In the genomic region with DNA sequence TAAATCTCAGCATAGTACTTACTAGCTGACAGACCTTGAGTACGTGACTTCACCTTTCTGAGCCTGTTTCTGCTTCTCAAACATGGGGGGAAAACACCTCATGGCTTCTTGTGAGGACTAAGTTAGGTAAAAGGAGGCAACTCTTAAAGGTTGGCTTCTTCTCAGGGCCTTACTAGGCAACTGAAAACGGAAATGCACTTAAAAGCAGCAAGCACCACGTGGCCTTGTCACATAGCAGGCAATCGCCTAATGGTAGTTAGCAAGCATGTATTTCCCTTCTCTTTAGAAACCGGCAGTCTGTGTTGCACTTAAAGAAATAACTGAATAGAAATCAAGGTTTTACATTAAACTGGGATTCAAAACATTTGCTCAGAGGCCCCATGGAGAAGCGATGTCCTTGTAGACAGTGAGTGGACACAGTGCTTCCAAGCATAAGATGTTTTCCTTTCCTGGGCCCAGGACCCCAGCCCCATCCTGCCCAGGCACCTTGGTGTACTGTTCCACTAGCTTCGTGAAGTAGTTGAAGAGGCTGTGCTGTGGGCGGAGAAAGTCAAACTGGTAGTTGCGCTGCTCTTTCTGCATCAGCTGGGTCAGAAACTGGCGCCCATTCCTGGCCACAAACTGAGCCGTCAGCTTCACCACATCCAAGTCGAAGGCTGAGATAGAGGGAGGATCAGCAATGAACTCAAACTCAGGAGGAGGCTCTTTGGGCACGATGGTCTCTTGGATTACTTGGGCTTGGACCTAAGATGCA, we compare ENCODE assay signal across 22 cellular contexts. TPM values are rescaled to one million over a fixed set of nuclear protein-coding genes. Genes with fewer than 3 reads are reported as not detected.
DNase-seq lines count a peak whose midpoint lies in the region; ATAC-seq and TF ChIP-seq lines count a peak whose summit lies in the region.
"Had no signal": no experiment of that assay in that cellular context is flagged by ENCODE, and none has a peak within 500 bp of the region (broad histone marks: within the 10 kb centered on the region; RNA-seq: fewer than 3 reads in every experiment).

No MANE protein-coding gene starts in this region.

- H3K36me3 Mint-ChIP-seq in MCF 10A (ENCODE audit: insufficient read depth, unreplicated experiment): peaks cover 86% of the 10 kb centered on the region
- peaks cover 29 to 58% of the 10 kb centered on the region in 2 donors for H3K36me3 Mint-ChIP-seq in activated naive CD4-positive, alpha-beta T cell treated with anti-CD3 and anti-CD28 coated beads, Interleukin-2, amount 50 U/mL, for 72 hours
- H3K36me3 Mint-ChIP-seq: natural killer cell had no signal

- H3K4me1 ChIP-seq in mammary epithelial cell (ENCODE audit: insufficient read depth, low read length): no peaks in the 10 kb centered on the region

- no peaks in the 10 kb centered on the region for H3K4me1 Mint-ChIP-seq in MCF 10A (ENCODE audit: insufficient read depth, unreplicated experiment)
- H3K4me1 Mint-ChIP-seq: mesothelial cell of epicardium had no signal

- H3K27me3 Mint-ChIP-seq in MCF 10A (ENCODE audit: insufficient read depth, unreplicated experiment): no peaks in the 10 kb centered on the region
- H3K27me3 Mint-ChIP-seq: stimulated activated naive B cell treated with anti-CD40 and anti-IgM and Interleukin-4, amounts not matched to agents 10 μg/mL and 1 μg/mL and 100 μg/mL, for 72 hours had no signal

- no peak overlapping the region for H3K4me2 ChIP-seq in mammary epithelial cell (ENCODE audit: insufficient read depth, low read depth, low read length)

- POLR2A ChIA-PET in MCF 10A (lab: Yijun Ruan, JAX): interaction anchor here (0.6 to 1.0 kb wide), 2 partner anchors 10 to 14 kb away, joined by 3 to 4 read pairs; no protein-coding TSS in a partner anchor

- no peak overlapping the region for H3K27ac Mint-ChIP-seq in MCF 10A (ENCODE audit: low read depth, unreplicated experiment)
- peak overlapping the region; percentile 7 to 20 for H3K27ac Mint-ChIP-seq in activated naive CD4-positive, alpha-beta T cell treated with anti-CD3 and anti-CD28 coated beads, Interleukin-2, amount 50 U/mL, for 72 hours
- H3K27ac Mint-ChIP-seq: mesothelial cell of epicardium; natural killer cell; stimulated activated naive B cell treated with anti-CD40 and anti-IgM and Interleukin-4, amounts not matched to agents 10 μg/mL and 1 μg/mL and 100 μg/mL, for 72 hours had no signal

- BruUV-seq in mammary epithelial cell (replicated peaks; lab: Mats Ljungman, UMichigan): TSS peak; percentile 5
- no TSS peak for BruUV-seq in MCF 10A (replicated peaks; lab: Mats Ljungman, UMichigan)

- CTCF ChIA-PET in mammary epithelial cell (lab: Charles Lee; ENCODE audit: low non-redundant PET): no interaction called here
- CTCF ChIA-PET in MCF 10A (lab: Yijun Ruan, JAX): interaction anchor here (0.6 to 1.1 kb wide), 3 partner anchors 11 to 255 kb away, joined by 3 to 4 read pairs (median 3); no protein-coding TSS in a partner anchor

- no peak overlapping the region for H3K4me3 Mint-ChIP-seq in MCF 10A (ENCODE audit: unreplicated experiment)
- H3K4me3 Mint-ChIP-seq: mesothelial cell of epicardium; natural killer cell; stimulated activated naive B cell treated with anti-CD40 and anti-IgM and Interleukin-4, amounts not matched to agents 10 μg/mL and 1 μg/mL and 100 μg/mL, for 72 hours had no signal

- H2AFZ ChIP-seq in mammary epithelial cell (ENCODE audit: low read depth, low read length): no peak overlapping the region

- 92% methylated on average over 12 of the region's 13 CpGs for WGBS in mammary epithelial cell (ENCODE audit: low coverage, missing lambda C conversion rate)

- no peaks in the 10 kb centered on the region for H3K9me3 Mint-ChIP-seq in MCF 10A (ENCODE audit: unreplicated experiment)
- no peaks in the 10 kb centered on the region for H3K9me3 Mint-ChIP-seq in activated naive CD4-positive, alpha-beta T cell treated with anti-CD3 and anti-CD28 coated beads, Interleukin-2, amount 50 U/mL, for 72 hours
- H3K9me3 Mint-ChIP-seq: mesothelial cell of epicardium; natural killer cell; stimulated activated naive B cell treated with anti-CD40 and anti-IgM and Interleukin-4, amounts not matched to agents 10 μg/mL and 1 μg/mL and 100 μg/mL, for 72 hours had no signal

- H3K27ac ChIP-seq in mammary epithelial cell (ENCODE audit: insufficient read depth, low read depth, low read length): no peak overlapping the region
- H3K27ac ChIP-seq: left ventricle myocardium inferior, tibial artery had no signal

- dilution Hi-C loops in mammary epithelial cell (cut with HindIII; ENCODE audit: low sequenced_read_pairs): no loop called here

- peak; percentile 44 to 50 for ATAC-seq in activated naive CD4-positive, alpha-beta T cell treated with anti-CD3 and anti-CD28 coated beads, Interleukin-2, amount 50 U/mL, for 72 hours
- ATAC-seq: esophagus mucosa; natural killer cell; stimulated activated naive B cell treated with anti-CD40 and anti-IgM and Interleukin-4, amounts not matched to agents 10 μg/mL and 1 μg/mL and 100 μg/mL, for 72 hours had no signal

- peaks cover 34% of the 10 kb centered on the region for H3K79me2 ChIP-seq in mammary epithelial cell (ENCODE audit: insufficient read depth, low read length)

- no peaks in the 10 kb centered on the region for H3K9me3 ChIP-seq in mammary epithelial cell (replicated peaks; ENCODE audit: insufficient read depth, low read length)
- H3K9me3 ChIP-seq: left ventricle myocardium inferior, tibial artery had no signal

- no peak for DNase-seq in mammary epithelial cell
- DNase-seq in MCF 10A (ENCODE audit: unreplicated experiment): no peak
- peak; percentile 64 to 79 for DNase-seq in activated CD4-positive, alpha-beta T cell treated with anti-CD3 and anti-CD28 coated beads, Interleukin-2, amount 50 U/mL, for 48 hours
- DNase-seq in activated naive CD4-positive, alpha-beta T cell treated with anti-CD3 and anti-CD28 coated beads, Interleukin-2, amount 50 U/mL, for 72 hours (ENCODE audit: low spot score in 2 of 2): peak in 1 of 2 donors; percentile 22
- peak; percentile 67 for DNase-seq in stimulated activated CD8-positive, alpha-beta memory T cell treated with anti-CD3 and anti-CD28 coated beads, Interleukin-4, amount 100 ng/mL, for 48 hours
- DNase-seq in NCI-H82 (lab: John Stamatoyannopoulos, UW): no peak
- no peak for DNase-seq in DMS 273 (lab: John Stamatoyannopoulos, UW; ENCODE audit: unreplicated experiment)
- DNase-seq: activated gamma-delta T cell treated with Interleukin-2 at 50 U/mL for 16 hours; effector CD8-positive, alpha-beta T cell; GF-D8; hypothalamus; Kasumi-1; left ventricle myocardium inferior; natural killer cell; NCI-H1092 treated with DMSO at 0.1 percent for 48 hours; NCI-H2029 treated with DMSO at 0.1 percent for 48 hours; OCI-M1; Right ventricle myocardium superior; stimulated activated naive B cell treated with anti-CD40 and anti-IgM and Interleukin-4, amounts not matched to agents 10 μg/mL and 1 μg/mL and 100 μg/mL, for 72 hours; tibial artery had no signal

- no peaks in the 10 kb centered on the region for H3K27me3 ChIP-seq in mammary epithelial cell (ENCODE audit: insufficient read depth, low read length)
- H3K27me3 ChIP-seq: tibial artery had no signal

- intact Hi-C loops in mammary epithelial cell (cut with micrococcal nuclease): no loop called here
- intact Hi-C loops in MCF 10A (cut with micrococcal nuclease): no loop called here

- H3K9ac ChIP-seq in mammary epithelial cell (ENCODE audit: insufficient read depth, low read length): no peak overlapping the region

- in situ Hi-C loops in mammary epithelial cell (cut with MboI; ENCODE audit: low sequenced_read_pairs in 2 of 2): no loop called here

- no peaks in the 10 kb centered on the region for H4K20me1 ChIP-seq in mammary epithelial cell (ENCODE audit: insufficient read depth, low read length)

- TF ChIP-seq CTCF in mammary epithelial cell (conservative IDR thresholded peaks at IDR 0.05 in 1 of 2, IDR thresholded peaks at IDR 0.05 in 1 of 2; ENCODE audit: extremely low read depth in 1 of 2, insufficient read depth in 1 of 2, low read depth in 1 of 2, low read length in 2 of 2) (no peak), MCF 10A (IDR thresholded peaks at IDR 0.05; ENCODE audit: unreplicated experiment) (no peak)

- peaks cover 51% of the 10 kb centered on the region for H3K36me3 ChIP-seq in mammary epithelial cell (ENCODE audit: insufficient read depth, low read length)

- H3K4me3 ChIP-seq in mammary epithelial cell (replicated peaks in 1 of 3; ENCODE audit: insufficient read depth in 1 of 3, low read depth in 2 of 3, low read length in 3 of 3): no peak overlapping the region
- H3K4me3 ChIP-seq: left ventricle myocardium inferior, tibial artery had no signal

RNA-seq across cellular contexts. Expression of a gene that starts 12.1 kb away (rescaled TPM):
- total RNA-seq in mammary epithelial cell (100 to 1,000 TPM in 1 of 2 donors, 10 to 100 TPM in 1; 45.0 to 163 TPM), MCF 10A (2022) (167 and 193 TPM in 2 replicates)
- 45.2 TPM for polyA plus RNA-seq in mammary epithelial cell
- 645 TPM for polyA minus RNA-seq in mammary epithelial cell
- total RNA-seq in activated naive CD4-positive, alpha-beta T cell treated with anti-CD3 and anti-CD28 coated beads, Interleukin-2, amount 50 U/mL, for 72 hours: 100 to 1,000 TPM; 229 to 281 TPM

RNA-seq across cellular contexts. Expression of a gene that starts 12.2 kb away (rescaled TPM):
- 1 to 10 TPM; 1.9 to 3.2 TPM for total RNA-seq in mammary epithelial cell
- polyA plus RNA-seq in mammary epithelial cell: 1.6 TPM
- polyA minus RNA-seq in mammary epithelial cell: 1.9 TPM
- 1.1 and 1.7 TPM in 2 replicates for total RNA-seq in MCF 10A (2022)
- 1 to 10 TPM in 1 of 2 donors, not detected in 1; 2.9 TPM for total RNA-seq in activated naive CD4-positive, alpha-beta T cell treated with anti-CD3 and anti-CD28 coated beads, Interleukin-2, amount 50 U/mL, for 72 hours

RNA-seq across cellular contexts. Expression of a gene that starts 17.9 kb away (rescaled TPM):
- total RNA-seq in mammary epithelial cell: 10 to 100 TPM; 25.7 to 27.5 TPM
- polyA plus RNA-seq in mammary epithelial cell: 15.3 TPM
- polyA minus RNA-seq in mammary epithelial cell: 22.8 TPM
- 11.1 and 13.1 TPM in 2 replicates for total RNA-seq in MCF 10A (2022)
- total RNA-seq in activated naive CD4-positive, alpha-beta T cell treated with anti-CD3 and anti-CD28 coated beads, Interleukin-2, amount 50 U/mL, for 72 hours: 10 to 100 TPM; 27.2 to 36.9 TPM

RNA-seq across cellular contexts. Expression of a gene that starts 42.6 kb away (rescaled TPM):
- total RNA-seq in mammary epithelial cell: 10 to 100 TPM; 21.6 to 22.0 TPM
- polyA plus RNA-seq in mammary epithelial cell: 5.0 TPM
- polyA minus RNA-seq in mammary epithelial cell: 46.1 TPM
- 18.4 and 19.6 TPM in 2 replicates for total RNA-seq in MCF 10A (2022)
- 10 to 100 TPM in 1 of 2 donors, 1 to 10 TPM in 1; 6.8 to 11.8 TPM for total RNA-seq in activated naive CD4-positive, alpha-beta T cell treated with anti-CD3 and anti-CD28 coated beads, Interleukin-2, amount 50 U/mL, for 72 hours

RNA-seq across cellular contexts. Expression of a gene that starts 52.2 kb away (rescaled TPM):
- total RNA-seq in mammary epithelial cell: 100 to 1,000 TPM; 171 to 266 TPM
- polyA plus RNA-seq in mammary epithelial cell: 168 TPM
- polyA minus RNA-seq in mammary epithelial cell: 208 TPM
- 20.0 and 29.1 TPM in 2 replicates for total RNA-seq in MCF 10A (2022)
- total RNA-seq in activated naive CD4-positive, alpha-beta T cell treated with anti-CD3 and anti-CD28 coated beads, Interleukin-2, amount 50 U/mL, for 72 hours: 10 to 100 TPM; 13.9 to 16.3 TPM

Comparison
In these comparisons a context has a peak if more than half of its experiments do, and no peak if none do; other contexts are left out.
1. DNase-seq: peak in activated CD4-positive, alpha-beta T cell treated with anti-CD3 and anti-CD28 coated beads, Interleukin-2, amount 50 U/mL, for 48 hours (2 of 2) and stimulated activated CD8-positive, alpha-beta memory T cell treated with anti-CD3 and anti-CD28 coated beads, Interleukin-4, amount 100 ng/mL, for 48 hours (single experiment); none in mammary epithelial cell (single experiment), MCF 10A (single experiment), NCI-H82 (single experiment) and DMS 273 (single experiment).